29 cellular contexts compared by ENCODE assay signal in the genomic region with DNA sequence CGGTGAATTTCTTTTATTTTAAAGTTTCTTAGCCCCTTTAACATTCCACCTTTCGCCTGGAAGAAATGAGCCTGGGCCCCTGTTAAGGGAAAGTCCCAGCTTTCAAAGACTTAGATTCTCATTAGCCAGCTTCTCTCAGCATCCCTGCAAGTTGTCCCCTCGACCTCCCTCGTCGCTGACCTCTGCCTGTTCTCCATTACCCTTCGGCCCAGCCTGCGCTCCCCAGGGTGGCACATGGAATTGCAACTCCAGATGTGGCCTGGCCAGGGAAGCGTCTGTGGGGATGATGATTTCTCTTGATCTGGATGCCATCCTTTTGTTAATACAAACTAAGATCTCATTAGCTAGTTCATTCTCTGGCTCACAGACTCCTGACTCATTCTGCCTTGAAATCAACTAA.
"Had no signal": no experiment of that assay in that cellular context is flagged by ENCODE, and none has a peak within 500 bp of the region (broad histone marks: within the 10 kb centered on the region; RNA-seq: fewer than 3 reads in every experiment).

No MANE protein-coding gene starts in this region.

- H3K9me3 Mint-ChIP-seq: activated B cell treated with CpG ODN at 0.5 μM for 24 hours; activated naive CD8-positive, alpha-beta T cell treated with anti-CD3 and anti-CD28 coated beads for 36 hours; activated T-cell treated with anti-CD3 and anti-CD28 coated beads, Interleukin-2, amount 50 U/mL, for 24 hours; activated T-helper 17 cell treated with anti-CD3 and anti-CD28 coated beads, Interleukin-2, amount 50 U/mL, for 72 hours; effector memory CD8-positive, alpha-beta T cell; naive thymus-derived CD4-positive, alpha-beta T cell; stimulated activated effector memory CD8-positive, alpha-beta T cell treated with anti-CD3 and anti-CD28 coated beads, Interleukin-12 subunit alpha, Interleukin-12 subunit beta, amount 100 ng/mL, for 72 hours; stimulated activated naive CD8-positive, alpha-beta T cell treated with anti-CD3 and anti-CD28 coated beads, Interleukin-15, amount 100 ng/mL, for 72 hours had no signal

- H3K4me3 Mint-ChIP-seq: activated B cell treated with CpG ODN at 0.5 μM for 24 hours; activated CD4-positive, alpha-beta T cell treated with anti-CD3 and anti-CD28 coated beads for 36 hours; activated naive CD8-positive, alpha-beta T cell treated with anti-CD3 and anti-CD28 coated beads for 36 hours; activated T-cell treated with anti-CD3 and anti-CD28 coated beads, Interleukin-2, amount 50 U/mL, for 24 hours; activated T-helper 17 cell treated with anti-CD3 and anti-CD28 coated beads, Interleukin-2, amount 50 U/mL, for 72 hours; effector memory CD8-positive, alpha-beta T cell; naive thymus-derived CD4-positive, alpha-beta T cell; stimulated activated effector memory CD8-positive, alpha-beta T cell treated with anti-CD3 and anti-CD28 coated beads, Interleukin-12 subunit alpha, Interleukin-12 subunit beta, amount 100 ng/mL, for 72 hours; stimulated activated naive CD8-positive, alpha-beta T cell treated with anti-CD3 and anti-CD28 coated beads, Interleukin-15, amount 100 ng/mL, for 72 hours had no signal

- H3K4me1 ChIP-seq: colonic mucosa, lower lobe of right lung, psoas muscle, tibial nerve, uterus had no signal

- DNase-seq: activated B cell treated with CpG ODN at 0.5 μM for 24 hours; activated CD4-positive, alpha-beta T cell treated with anti-CD3 and anti-CD28 coated beads for 36 hours; activated CD4-positive, alpha-beta T cell treated with anti-CD3 and anti-CD28 coated beads, Interleukin-2, amount 50 U/mL, for 4 hours; activated CD8-positive, alpha-beta memory T cell treated with anti-CD3 and anti-CD28 coated beads for 24 hours; activated CD8-positive, alpha-beta memory T cell treated with anti-CD3 and anti-CD28 coated beads, Interleukin-2, amount 50 U/mL, for 4 hours; activated naive CD4-positive, alpha-beta T cell treated with Interleukin-2 at 50 U/mL for 16 hours; activated naive CD8-positive, alpha-beta T cell treated with anti-CD3 and anti-CD28 coated beads for 36 hours; activated T-cell treated with anti-CD3 and anti-CD28 coated beads, Interleukin-2, amount 50 U/mL, for 24 hours; amniotic stem cell; colonic mucosa; dorsolateral prefrontal cortex; effector memory CD8-positive, alpha-beta T cell; lower lobe of right lung; naive thymus-derived CD4-positive, alpha-beta T cell; ovary; psoas muscle; right cardiac atrium; stimulated activated CD4-positive, alpha-beta T cell treated with anti-CD3 and anti-CD28 coated beads, Interleukin-12 subunit alpha, Interleukin-12 subunit beta, amount 100 ng/mL, for 4 hours; stimulated activated CD4-positive, alpha-beta T cell treated with anti-CD3 and anti-CD28 coated beads, Interleukin-1b, Interleukin-23, amount 100 ng/mL, for 48 hours; stimulated activated naive CD8-positive, alpha-beta T cell treated with anti-CD3 and anti-CD28 coated beads, Interleukin-15, amount 100 ng/mL, for 72 hours; T-helper 1 cell; T-helper 9 cell; uterus had no signal

- H3K4me1 Mint-ChIP-seq: activated B cell treated with CpG ODN at 0.5 μM for 24 hours; activated CD4-positive, alpha-beta T cell treated with anti-CD3 and anti-CD28 coated beads for 36 hours; activated T-helper 17 cell treated with anti-CD3 and anti-CD28 coated beads, Interleukin-2, amount 50 U/mL, for 72 hours; stimulated activated effector memory CD8-positive, alpha-beta T cell treated with anti-CD3 and anti-CD28 coated beads, Interleukin-12 subunit alpha, Interleukin-12 subunit beta, amount 100 ng/mL, for 72 hours had no signal

- H3K27ac Mint-ChIP-seq: activated B cell treated with CpG ODN at 0.5 μM for 24 hours; activated CD4-positive, alpha-beta T cell treated with anti-CD3 and anti-CD28 coated beads for 36 hours; activated naive CD8-positive, alpha-beta T cell treated with anti-CD3 and anti-CD28 coated beads for 36 hours; activated T-cell treated with anti-CD3 and anti-CD28 coated beads, Interleukin-2, amount 50 U/mL, for 24 hours; activated T-helper 17 cell treated with anti-CD3 and anti-CD28 coated beads, Interleukin-2, amount 50 U/mL, for 72 hours; effector memory CD8-positive, alpha-beta T cell; naive thymus-derived CD4-positive, alpha-beta T cell; stimulated activated effector memory CD8-positive, alpha-beta T cell treated with anti-CD3 and anti-CD28 coated beads, Interleukin-12 subunit alpha, Interleukin-12 subunit beta, amount 100 ng/mL, for 72 hours; stimulated activated naive CD8-positive, alpha-beta T cell treated with anti-CD3 and anti-CD28 coated beads, Interleukin-15, amount 100 ng/mL, for 72 hours had no signal

- H3K36me3 ChIP-seq: colonic mucosa, lower lobe of right lung, neutrophil, ovary, tibial nerve, uterus had no signal

- H3K27me3 ChIP-seq: colonic mucosa, ovary, tibial nerve had no signal

- H3K36me3 Mint-ChIP-seq: activated naive CD8-positive, alpha-beta T cell treated with anti-CD3 and anti-CD28 coated beads for 36 hours; naive thymus-derived CD4-positive, alpha-beta T cell; stimulated activated effector memory CD8-positive, alpha-beta T cell treated with anti-CD3 and anti-CD28 coated beads, Interleukin-12 subunit alpha, Interleukin-12 subunit beta, amount 100 ng/mL, for 72 hours had no signal

- H3K27ac ChIP-seq: colonic mucosa, dorsolateral prefrontal cortex, epithelial cell of prostate, lower lobe of right lung, neutrophil, ovary, psoas muscle, tibial nerve, uterus had no signal

- H3K4me3 ChIP-seq: colonic mucosa, dorsolateral prefrontal cortex, lower lobe of right lung, ovary, psoas muscle, tibial nerve, uterus had no signal

- FAIRE-seq: bronchial epithelial cell had no signal

- H3K9me3 ChIP-seq: colonic mucosa, lower lobe of right lung, neutrophil, ovary, psoas muscle, tibial nerve, uterus had no signal
